ENCODE assay signal across 1 cellular context in the genomic region with DNA sequence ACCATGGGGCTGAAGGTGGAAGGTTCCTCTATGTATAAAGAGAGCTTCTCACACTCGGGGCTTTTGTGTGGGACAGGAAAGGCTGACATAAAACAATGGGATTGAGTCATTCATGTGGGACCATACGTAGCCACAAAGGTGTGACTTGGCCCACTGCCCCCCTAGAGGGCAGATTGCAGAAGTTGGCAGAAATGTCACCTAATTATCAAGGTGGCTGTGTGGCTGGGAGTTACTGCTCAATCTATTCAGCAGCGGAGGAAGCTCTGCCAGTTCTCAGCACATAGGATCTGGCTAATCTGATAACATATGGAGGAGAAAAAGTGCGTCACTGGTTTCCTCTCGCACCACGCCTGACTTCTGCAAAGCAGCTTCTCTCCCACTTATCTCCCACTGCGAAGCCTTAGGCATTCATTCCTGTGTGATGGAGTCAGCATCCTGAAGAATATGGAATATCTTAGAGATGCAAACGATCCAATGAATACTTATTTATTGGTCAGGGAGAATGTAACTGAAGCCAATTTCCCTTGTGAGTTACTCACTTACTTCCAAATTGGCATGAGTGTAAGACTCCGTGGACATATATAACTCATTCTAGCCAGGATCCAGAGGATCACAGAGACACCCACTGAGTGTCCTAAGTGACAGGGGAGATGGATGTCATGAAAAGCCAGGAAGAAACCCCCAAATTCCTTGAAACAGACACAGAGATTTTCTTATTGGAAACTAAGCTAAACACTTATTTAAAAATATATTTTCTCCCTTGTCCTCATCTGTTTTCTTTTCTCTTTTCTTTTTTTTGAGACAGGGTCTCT.
TF ChIP-seq lines count a peak whose summit lies in the region.

No MANE protein-coding gene starts in this region.

TF ChIP-seq in K562, 482 proteins besides CTCF, POLR2A, EP300 and RAD21 (continued from another document):
- TF ChIP-seq ZNF280B (CRISPR knock-in tag; IDR thresholded peaks at IDR 0.05) (no peak), JUND (IDR thresholded peaks at IDR 0.05; ENCODE audit: borderline replicate concordance, low read depth, low read length) (peak; percentile 39; the same call in 1 of the 2 replicates), JUND (tag; IDR thresholded peaks at IDR 0.05; ENCODE audit: borderline replicate concordance, low read depth, low read length) (peak; percentile 49; the same call in 1 of the 3 replicates), RBM39 (optimal IDR thresholded peaks at IDR 0.05; ENCODE audit: low read depth, low read length) (no peak), MCM5 (IDR thresholded peaks at IDR 0.05; ENCODE audit: low read depth) (no peak), GTF2A2 (tag; IDR thresholded peaks at IDR 0.05) (peak; percentile 55; the same call in 1 of the 2 replicates), NCOA2 (IDR thresholded peaks at IDR 0.05; ENCODE audit: partially characterized antibody in 2 of 2) (no peak), MLLT1 (IDR thresholded peaks at IDR 0.05) (no peak), PTRF (tag; IDR thresholded peaks at IDR 0.05) (no peak), SIRT6 (IDR thresholded peaks at IDR 0.05; ENCODE audit: low read depth, low read length) (no peak)
- TF ChIP-seq, protein P1, sequence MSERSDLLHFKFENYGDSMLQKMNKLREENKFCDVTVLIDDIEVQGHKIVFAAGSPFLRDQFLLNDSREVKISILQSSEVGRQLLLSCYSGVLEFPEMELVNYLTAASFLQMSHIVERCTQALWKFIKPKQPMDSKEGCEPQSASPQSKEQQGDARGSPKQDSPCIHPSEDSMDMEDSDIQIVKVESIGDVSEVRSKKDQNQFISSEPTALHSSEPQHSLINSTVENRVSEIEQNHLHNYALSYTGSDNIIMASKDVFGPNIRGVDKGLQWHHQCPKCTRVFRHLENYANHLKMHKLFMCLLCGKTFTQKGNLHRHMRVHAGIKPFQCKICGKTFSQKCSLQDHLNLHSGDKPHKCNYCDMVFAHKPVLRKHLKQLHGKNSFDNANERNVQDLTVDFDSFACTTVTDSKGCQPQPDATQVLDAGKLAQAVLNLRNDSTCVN (CRISPR knock-in tag; IDR thresholded peaks at IDR 0.05) = no peak
- TF ChIP-seq, protein P2, sequence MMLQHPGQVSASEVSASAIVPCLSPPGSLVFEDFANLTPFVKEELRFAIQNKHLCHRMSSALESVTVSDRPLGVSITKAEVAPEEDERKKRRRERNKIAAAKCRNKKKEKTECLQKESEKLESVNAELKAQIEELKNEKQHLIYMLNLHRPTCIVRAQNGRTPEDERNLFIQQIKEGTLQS (IDR thresholded peaks at IDR 0.05) = peak; percentile 10; the same call in 1 of the 2 replicates
- TF ChIP-seq, protein P2 (CRISPR knock-in tag; conservative IDR thresholded peaks at IDR 0.05) = no peak
